Comparison of ENCODE assay signal across 17 cellular contexts in genomic region chr6:36050947-36051710, GRCh38. TPM values are rescaled to one million over a fixed set of nuclear protein-coding genes. Genes with fewer than 3 reads are reported as not detected.
"Had no signal": no experiment of that assay in that cellular context is flagged by ENCODE, and none has a peak within 500 bp of the region (broad histone marks: within the 10 kb centered on the region; RNA-seq: fewer than 3 reads in every experiment).

No MANE protein-coding gene starts in this region.

- H3K4me1 ChIP-seq: prostate gland had no signal

- H3K4me3 Mint-ChIP-seq: activated CD8-positive, alpha-beta T cell treated with anti-CD3 and anti-CD28 coated beads, Interleukin-2, amount 10 ng/mL, durations not matched to agents 7 days and 5 days; activated naive CD8-positive, alpha-beta T cell treated with anti-CD3 and anti-CD28 coated beads, Interleukin-2, amount 50 U/mL, for 24 hours; immature natural killer cell; nephron; T-cell had no signal

- H3K27me3 ChIP-seq: colonic mucosa, upper lobe of left lung had no signal

- H3K27me3 Mint-ChIP-seq: activated naive CD8-positive, alpha-beta T cell treated with anti-CD3 and anti-CD28 coated beads, Interleukin-2, amount 50 U/mL, for 24 hours; T-cell had no signal

- H3K27ac Mint-ChIP-seq: activated CD8-positive, alpha-beta T cell treated with anti-CD3 and anti-CD28 coated beads, Interleukin-2, amount 10 ng/mL, durations not matched to agents 7 days and 5 days; activated naive CD8-positive, alpha-beta T cell treated with anti-CD3 and anti-CD28 coated beads, Interleukin-2, amount 50 U/mL, for 24 hours; immature natural killer cell; nephron; T-cell had no signal

- H3K4me1 Mint-ChIP-seq: nephron had no signal

- H3K4me3 ChIP-seq: colonic mucosa, prostate gland, upper lobe of left lung had no signal

- DNase-seq: activated CD8-positive, alpha-beta T cell treated with anti-CD3 and anti-CD28 coated beads, Interleukin-2, amount 10 ng/mL, durations not matched to agents 7 days and 5 days; activated naive CD4-positive, alpha-beta T cell treated with Interleukin-2 at 50 U/mL for 16 hours; activated naive CD8-positive, alpha-beta T cell treated with anti-CD3 and anti-CD28 coated beads, Interleukin-2, amount 50 U/mL, for 24 hours; immature natural killer cell; left colon; mesendoderm; stimulated activated CD4-positive, alpha-beta T cell treated with anti-CD3 and anti-CD28 coated beads, Interleukin-12 subunit alpha, Interleukin-12 subunit beta, amount 100 ng/mL, for 4 hours; stimulated activated naive CD4-positive, alpha-beta T cell treated with Interleukin-2 at 50 U/mL for 16 hours; T-cell; T1000; upper lobe of left lung had no signal

- H3K9me3 Mint-ChIP-seq: activated naive CD8-positive, alpha-beta T cell treated with anti-CD3 and anti-CD28 coated beads, Interleukin-2, amount 50 U/mL, for 24 hours; immature natural killer cell; nephron; T-cell had no signal

- H3K36me3 ChIP-seq: colonic mucosa, prostate gland had no signal

- ATAC-seq: activated CD8-positive, alpha-beta T cell treated with anti-CD3 and anti-CD28 coated beads, Interleukin-2, amount 10 ng/mL, durations not matched to agents 7 days and 5 days; activated naive CD8-positive, alpha-beta T cell treated with anti-CD3 and anti-CD28 coated beads, Interleukin-2, amount 50 U/mL, for 24 hours had no signal

- H3K9me3 ChIP-seq: colonic mucosa, prostate gland, upper lobe of left lung had no signal

- H3K27ac ChIP-seq: prostate gland had no signal

RNA-seq across cellular contexts. Expression of gene SLC26A8, which starts 26.7 kb away (rescaled TPM):
- total RNA-seq: activated CD8-positive, alpha-beta T cell treated with anti-CD3 and anti-CD28 coated beads, Interleukin-2, amount 10 ng/mL, durations not matched to agents 7 days and 5 days; astrocyte; endothelial cell of umbilical vein; glomerular endothelial cell; T-cell had no signal
- polyA plus RNA-seq: immature natural killer cell had no signal
